ENCODE assay signal across 8 cellular contexts in genomic region chr11:58958500-58958899, GRCh38. TPM values are rescaled to one million over a fixed set of nuclear protein-coding genes. Genes with fewer than 3 reads are reported as not detected.
DNase-seq lines count a peak whose midpoint lies in the region; ATAC-seq and TF ChIP-seq lines count a peak whose summit lies in the region.

No MANE protein-coding gene starts in this region.

- H3K9me2 ChIP-seq in Karpas-422 (replicated peaks; ENCODE audit: insufficient read depth, low read length): no peaks in the 10 kb centered on the region

- H2AFZ ChIP-seq in Karpas-422 (ENCODE audit: low read length): no peak overlapping the region

- TF ChIP-seq CTCF in AG10803 (conservative IDR thresholded peaks at IDR 0.05; ENCODE audit: low read length): peak; percentile 46

- H3K4me1 Mint-ChIP-seq in memory B cell: peaks cover 4% of the 10 kb centered on the region

- no peak overlapping the region for H3K4me3 Mint-ChIP-seq in memory B cell

- peak; percentile 5 for DNase-seq in AG10803 (ENCODE audit: low read depth)
- DNase-seq in Karpas-422: peak; percentile 83
- DNase-seq in activated naive CD4-positive, alpha-beta T cell treated with anti-CD3 and anti-CD28 coated beads, Interleukin-2, amount 50 U/mL, for 16 hours: peak; percentile 25
- peak; percentile 60 to 68 for DNase-seq in memory B cell (ENCODE audit: low spot score in 2 of 2)
- no peak for DNase-seq in NCI-H2107 treated with DMSO at 0.1 percent for 48 hours (lab: John Stamatoyannopoulos, UW; ENCODE audit: unreplicated experiment)
- no peak for DNase-seq in sciatic nerve (ENCODE audit: low spot score)

- H3K9ac ChIP-seq in Karpas-422 (ENCODE audit: low read length): no peak overlapping the region

- no peak overlapping the region for H3K27ac Mint-ChIP-seq in memory B cell

- H3K4me3 ChIP-seq in AG10803 (ENCODE audit: low read length) (no peak overlapping the region), Karpas-422 (ENCODE audit: low read length) (no peak overlapping the region)

- no peak overlapping the region for H3K27ac ChIP-seq in Karpas-422 (ENCODE audit: low read length)

- H3K36me3 Mint-ChIP-seq in memory B cell: peaks cover 7% of the 10 kb centered on the region

- no peak overlapping the region for H3K4me2 ChIP-seq in Karpas-422 (ENCODE audit: low read depth, low read length, poor library complexity, severe bottlenecking)

- no peaks in the 10 kb centered on the region for H3K27me3 Mint-ChIP-seq in memory B cell

- H3K27me3 ChIP-seq in Karpas-422 (ENCODE audit: low read length): no peaks in the 10 kb centered on the region

- no peaks in the 10 kb centered on the region for H3K9me3 ChIP-seq in Karpas-422 (ENCODE audit: low read length)

- no peaks in the 10 kb centered on the region for H3K9me3 Mint-ChIP-seq in memory B cell

- no peaks in the 10 kb centered on the region for H3K4me1 ChIP-seq in Karpas-422 (ENCODE audit: low read length)

- ATAC-seq in GM18867 (IDR thresholded peaks at IDR 0.05; ENCODE audit: unreplicated experiment) (peak; percentile 74), memory B cell (ENCODE audit: low read depth) (peak; percentile 89), GM19463 (IDR thresholded peaks at IDR 0.05; ENCODE audit: unreplicated experiment) (no peak), sciatic nerve (no peak)

- no peaks in the 10 kb centered on the region for H3K79me2 ChIP-seq in Karpas-422 (ENCODE audit: low read length)

- intact Hi-C loops in sciatic nerve (cut with DNase I): no loop called here

- no peaks in the 10 kb centered on the region for H4K20me1 ChIP-seq in Karpas-422 (ENCODE audit: insufficient read depth, low read depth, low read length)

- no peaks in the 10 kb centered on the region for H3K36me3 ChIP-seq in Karpas-422 (ENCODE audit: insufficient read depth, low read length)

RNA-seq across cellular contexts. Expression of gene GLYATL1, which starts 19.2 kb away (rescaled TPM):
- not detected in 2 replicates for total RNA-seq in Karpas-422 (2014; rRNA removed; shearing (Covaris generic); ENCODE audit: low replicate concordance)
- total RNA-seq in sciatic nerve: not detected

Comparison
In these comparisons a context has a peak if more than half of its experiments do, and no peak if none do; other contexts are left out.
1. DNase-seq: peak in AG10803 (single experiment), Karpas-422 (single experiment), activated naive CD4-positive, alpha-beta T cell treated with anti-CD3 and anti-CD28 coated beads, Interleukin-2, amount 50 U/mL, for 16 hours (single experiment) and memory B cell (2 of 2); none in NCI-H2107 treated with DMSO at 0.1 percent for 48 hours (single experiment) and sciatic nerve (single experiment).
2. ATAC-seq: peak in GM18867 (single experiment) and memory B cell (single experiment); none in GM19463 (single experiment) and sciatic nerve (single experiment).